In genomic region chr6:17599885-17600526, GRCh38 we compare ENCODE assay signal across 8 cellular contexts.
DNase-seq lines count a peak whose midpoint lies in the region; ATAC-seq, FAIRE-seq and TF ChIP-seq lines count a peak whose summit lies in the region.

A gene with protein sequence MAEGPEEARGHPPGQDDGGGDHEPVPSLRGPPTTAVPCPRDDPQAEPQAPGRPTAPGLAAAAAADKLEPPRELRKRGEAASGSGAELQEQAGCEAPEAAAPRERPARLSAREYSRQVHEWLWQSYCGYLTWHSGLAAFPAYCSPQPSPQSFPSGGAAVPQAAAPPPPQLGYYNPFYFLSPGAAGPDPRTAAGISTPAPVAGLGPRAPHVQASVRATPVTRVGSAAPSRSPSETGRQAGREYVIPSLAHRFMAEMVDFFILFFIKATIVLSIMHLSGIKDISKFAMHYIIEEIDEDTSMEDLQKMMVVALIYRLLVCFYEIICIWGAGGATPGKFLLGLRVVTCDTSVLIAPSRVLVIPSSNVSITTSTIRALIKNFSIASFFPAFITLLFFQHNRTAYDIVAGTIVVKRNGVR (plus strand): TSS chr6:17600302. CDS start chr6:17600410, 108 bp downstream.

- H3K27ac Mint-ChIP-seq in nephron progenitor cell, result peak within 1 kb of the TSS; percentile 47
- H3K27ac Mint-ChIP-seq in stimulated activated naive CD8-positive, alpha-beta T cell treated with anti-CD3 and anti-CD28 coated beads, Interleukin-15, amount 100 ng/mL, for 72 hours, result peak within 1 kb of the TSS; percentile 72 to 97

- peak within 1 kb of the TSS; percentile 94 for H3K4me3 Mint-ChIP-seq in nephron progenitor cell
- H3K4me3 Mint-ChIP-seq in stimulated activated naive CD8-positive, alpha-beta T cell treated with anti-CD3 and anti-CD28 coated beads, Interleukin-15, amount 100 ng/mL, for 72 hours, result peak within 1 kb of the TSS; percentile 90 to 94

- H3K9me3 Mint-ChIP-seq in nephron progenitor cell, result peaks cover 9% of the 10 kb centered on the region
- no peaks in the 10 kb centered on the region for H3K9me3 Mint-ChIP-seq in stimulated activated naive CD8-positive, alpha-beta T cell treated with anti-CD3 and anti-CD28 coated beads, Interleukin-15, amount 100 ng/mL, for 72 hours

- 0 out of 2 replicates have a peak, but pooled peaks have one; percentile 23 for TF ChIP-seq POLR2A in H54 (IDR thresholded peaks at IDR 0.05; ENCODE audit: low read depth, low read length)

- peaks cover 17% of the 10 kb centered on the region for H3K36me3 Mint-ChIP-seq in nephron progenitor cell (ENCODE audit: low read depth)

- H3K27ac ChIP-seq in RWPE1, result peak within 1 kb of the TSS; percentile 78

- DNase-seq in H54 (ENCODE audit: insufficient read length, low spot score) (peak; percentile 94), LoVo (ENCODE audit: low spot score) (peak; percentile 91), RWPE1 (ENCODE audit: low spot score) (peak; percentile 90), activated gamma-delta T cell (lab: John Stamatoyannopoulos, UW) (peak; percentile 90), fibroblast of the conjunctiva (ENCODE audit: low read depth) (peak; percentile 74), nephron progenitor cell (peak; percentile 93)
- DNase-seq in stimulated activated naive CD8-positive, alpha-beta T cell treated with anti-CD3 and anti-CD28 coated beads, Interleukin-15, amount 100 ng/mL, for 72 hours, result peak; percentile 92 to 96

- peaks cover 31% of the 10 kb centered on the region for H3K4me1 Mint-ChIP-seq in nephron progenitor cell
- H3K4me1 Mint-ChIP-seq in stimulated activated naive CD8-positive, alpha-beta T cell treated with anti-CD3 and anti-CD28 coated beads, Interleukin-15, amount 100 ng/mL, for 72 hours, result peaks cover 39% of the 10 kb centered on the region

- ATAC-seq in stimulated activated naive CD8-positive, alpha-beta T cell treated with anti-CD3 and anti-CD28 coated beads, Interleukin-15, amount 100 ng/mL, for 72 hours, result peak; percentile 92

- POLR2A ChIA-PET in RWPE1 (lab: Yijun Ruan, JAX; ENCODE audit: low non-redundant PET), result interaction anchor here (0.6 to 0.7 kb wide), 3 partner anchors 107 to 410 kb away, joined by 3 to 5 read pairs (median 3); partner anchors contain the start of gene NUP153

- CTCF ChIA-PET in RWPE1 (lab: Yijun Ruan, JAX), result interaction anchor here (0.6 to 0.8 kb wide), 2 partner anchors 16 to 215 kb away, joined by 3 read pairs; no protein-coding TSS in a partner anchor

- peak; percentile 23; the same call in 1 of the 2 replicates for TF ChIP-seq CTCF in RWPE1 (conservative IDR thresholded peaks at IDR 0.05; ENCODE audit: low read depth)
- TF ChIP-seq CTCF in nephron progenitor cell (IDR thresholded peaks at IDR 0.05), result peak; percentile 10

- FAIRE-seq in G401.6 (lab: Jason Lieb, UNC) (peak; percentile 87), H54 (lab: Jason Lieb, UNC) (peak; percentile 83)

- H3K27me3 Mint-ChIP-seq in nephron progenitor cell (ENCODE audit: low read depth, poor library complexity), result no peaks in the 10 kb centered on the region
- no peaks in the 10 kb centered on the region for H3K27me3 Mint-ChIP-seq in stimulated activated naive CD8-positive, alpha-beta T cell treated with anti-CD3 and anti-CD28 coated beads, Interleukin-15, amount 100 ng/mL, for 72 hours

Comparison
In these comparisons a context has a peak if more than half of its experiments do, and no peak if none do; other contexts are left out.
1. Peak in every context shown above with its lines: DNase-seq, ATAC-seq and H3K27ac ChIP-seq.